In the genomic region with DNA sequence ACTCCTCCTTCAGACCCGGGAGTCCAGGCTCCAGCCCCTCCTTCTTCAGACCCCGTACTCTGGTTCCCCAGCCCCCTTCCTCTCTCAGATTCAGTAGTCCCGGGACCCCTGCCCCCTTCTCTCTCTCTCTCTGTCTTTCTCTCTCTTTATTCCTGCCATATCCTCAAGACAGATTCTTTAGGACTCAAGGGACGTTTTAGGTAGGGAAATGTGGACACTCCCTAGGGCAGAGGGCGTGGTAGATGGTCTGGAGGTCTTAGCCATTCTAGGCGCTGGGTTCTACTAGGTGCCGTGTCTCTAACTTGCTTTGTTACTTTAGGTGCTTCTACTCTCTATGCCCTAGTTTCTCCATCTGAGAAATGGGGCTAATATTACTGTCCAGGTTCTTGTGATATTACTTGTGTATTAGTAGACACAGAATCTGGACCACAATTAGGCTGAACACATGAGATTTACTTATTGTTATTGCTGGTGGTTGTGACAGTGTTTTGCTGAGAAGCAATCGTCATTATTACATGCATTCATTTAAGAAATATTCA, we compare ENCODE assay signal across 13 cellular contexts. TPM values are rescaled to one million over a fixed set of nuclear protein-coding genes. Genes with fewer than 3 reads are reported as not detected.
A peak's percentile ranks its signal among the peaks of the same experiment; 100 is the strongest.
DNase-seq lines count a peak whose midpoint lies in the region; ATAC-seq, FAIRE-seq and TF ChIP-seq lines count a peak whose summit lies in the region.
"Had no signal": no experiment of that assay in that cellular context is flagged by ENCODE, and none has a peak within 500 bp of the region (broad histone marks: within the 10 kb centered on the region; RNA-seq: fewer than 3 reads in every experiment).

No MANE protein-coding gene starts in this region.

- peak overlapping the region; percentile 32; the same call in 1 of the 2 replicates for H3K18ac ChIP-seq in H1 (ENCODE audit: extremely low read depth, low read length)

- H3K27ac ChIP-seq in OCI-LY1 (ENCODE audit: low read depth, low read length, poor library complexity, severe bottlenecking) (no peak overlapping the region), H1 (ENCODE audit: low read depth, low read length) (no peak overlapping the region), esophagus squamous epithelium (no peak overlapping the region)
- H3K27ac ChIP-seq: foreskin keratinocyte, pancreas had no signal

- H3K36me3 ChIP-seq in OCI-LY1 (ENCODE audit: insufficient read depth, low read length) (no peaks in the 10 kb centered on the region), H1 (ENCODE audit: control insufficient read depth in 2 of 4, insufficient read depth in 4 of 4, low read length in 3 of 4) (no peaks in the 10 kb centered on the region; a peak in 1 of 8 replicates), esophagus squamous epithelium (no peaks in the 10 kb centered on the region)
- H3K36me3 ChIP-seq: pancreas had no signal

- H3F3A ChIP-seq in OCI-LY1 (ENCODE audit: insufficient read depth, low read length) = no peaks in the 10 kb centered on the region

- H3K4me3 ChIP-seq in OCI-LY1 (ENCODE audit: low read depth, low read length, poor library complexity, severe bottlenecking) (peak overlapping the region; percentile 27), H1 (ENCODE audit: extremely low read depth in 1 of 4, insufficient read depth in 2 of 4, low read depth in 3 of 4, low read length in 4 of 4) (peak overlapping the region in 1 of 4 experiments; percentile 31; a peak in 1 of 8 replicates), esophagus squamous epithelium (no peak overlapping the region)
- H3K4me3 ChIP-seq: lung, pancreas had no signal

- H3K4ac ChIP-seq in H1 (replicated peaks; ENCODE audit: insufficient read length, low read depth, low read length) = peak overlapping the region; percentile 97

- TF ChIP-seq RAD21 in H1 (IDR thresholded peaks at IDR 0.05 in 1 of 2, conservative IDR thresholded peaks at IDR 0.05 in 1 of 2; ENCODE audit: low read depth in 2 of 2, low read length in 2 of 2) = no peak

- peak overlapping the region; percentile 14; the same call in 1 of the 2 replicates for H3K9ac ChIP-seq in OCI-LY1 (ENCODE audit: low read length)
- no peak overlapping the region for H3K9ac ChIP-seq in H1 (replicated peaks in 1 of 4; ENCODE audit: extremely low read depth in 1 of 4, low read depth in 3 of 4, low read length in 3 of 4)

- H3K9me3 ChIP-seq in OCI-LY1 (ENCODE audit: low read length) = no peaks in the 10 kb centered on the region
- no peaks in the 10 kb centered on the region for H3K9me3 ChIP-seq in H1 (ENCODE audit: insufficient read depth in 2 of 2, low read depth in 1 of 2, low read length in 1 of 2)
- no peaks in the 10 kb centered on the region for H3K9me3 ChIP-seq in esophagus squamous epithelium
- H3K9me3 ChIP-seq: pancreas had no signal

- no peaks in the 10 kb centered on the region for H3K27me3 Mint-ChIP-seq in activated CD8-positive, alpha-beta memory T cell treated with anti-CD3 and anti-CD28 coated beads, Interleukin-2, amount 10 ng/mL, durations not matched to agents 7 days and 5 days
- no peaks in the 10 kb centered on the region for H3K27me3 Mint-ChIP-seq in progenitor cell of endocrine pancreas

- TF ChIP-seq CTCF in OCI-LY1 (IDR thresholded peaks at IDR 0.05; ENCODE audit: low read length) = no peak
- TF ChIP-seq CTCF in H1 (IDR thresholded peaks at IDR 0.05; ENCODE audit: control extremely low read depth in 1 of 3, insufficient read depth in 1 of 3, low read depth in 1 of 3, low read length in 3 of 3) = no peak
- TF ChIP-seq CTCF in progenitor cell of endocrine pancreas (IDR thresholded peaks at IDR 0.05; ENCODE audit: unreplicated experiment) = no peak
- TF ChIP-seq CTCF in esophagus squamous epithelium (IDR thresholded peaks at IDR 0.05) = no peak

- H4K91ac ChIP-seq in H1 (replicated peaks; ENCODE audit: insufficient read length, low read length) = peak overlapping the region; percentile 14

- no peak overlapping the region for H3K4me3 Mint-ChIP-seq in activated CD8-positive, alpha-beta memory T cell treated with anti-CD3 and anti-CD28 coated beads, Interleukin-2, amount 10 ng/mL, durations not matched to agents 7 days and 5 days
- peak overlapping the region; percentile 62 for H3K4me3 Mint-ChIP-seq in progenitor cell of endocrine pancreas (ENCODE audit: low read depth)

- H2BK15ac ChIP-seq in H1 (ENCODE audit: low read length) = no peak overlapping the region

- TF ChIP-seq POLR2A in H1 (IDR thresholded peaks at IDR 0.05; ENCODE audit: control extremely low read depth in 1 of 2, low read depth in 2 of 2, low read length in 2 of 2) (no peak), esophagus squamous epithelium (IDR thresholded peaks at IDR 0.05) (no peak)

- no peak overlapping the region for H3K23ac ChIP-seq in H1 (ENCODE audit: insufficient read length)

- CTCF ChIA-PET in activated CD8-positive, alpha-beta memory T cell treated with anti-CD3 and anti-CD28 coated beads, Interleukin-2, amount 10 ng/mL, durations not matched to agents 7 days and 5 days (lab: Charles Lee) = interaction anchor here (0.7 to 2.1 kb wide), 3 partner anchors 10 to 19 kb away, joined by 3 to 5 read pairs (median 3); a partner anchor contains a TSS
- CTCF ChIA-PET in H1 (lab: Charles Lee; ENCODE audit: partially characterized antibody) = interaction anchor here (0.8 to 1.0 kb wide), 2 partner anchors 19 to 48 kb away, joined by 3 to 6 read pairs; no protein-coding TSS in a partner anchor

- intact Hi-C loops in esophagus squamous epithelium (cut with DNase I) = no loop called here

- H3K27me3 ChIP-seq in OCI-LY1 (ENCODE audit: insufficient read depth, low read length) = no peaks in the 10 kb centered on the region
- H3K27me3 ChIP-seq in H1 (replicated peaks in 1 of 4; ENCODE audit: control insufficient read depth in 3 of 4, extremely low read depth in 1 of 4, insufficient read depth in 3 of 4, low read length in 3 of 4) = no peaks in the 10 kb centered on the region
- H3K27me3 ChIP-seq in esophagus squamous epithelium = no peaks in the 10 kb centered on the region
- H3K27me3 ChIP-seq: foreskin keratinocyte, pancreas had no signal

- peak overlapping the region; percentile 93; the same call in 1 of the 2 replicates for H2BK20ac ChIP-seq in H1 (ENCODE audit: low read length)

- peak overlapping the region; percentile 86 for H2AFZ ChIP-seq in OCI-LY1 (ENCODE audit: low read length)
- H2AFZ ChIP-seq in H1 (ENCODE audit: low read length) = no peak overlapping the region

- no peak overlapping the region for H3K56ac ChIP-seq in H1 (replicated peaks; ENCODE audit: insufficient read length, low read depth, low read length)

- no peak overlapping the region; the same call in 1 of the 2 replicates for H4K8ac ChIP-seq in H1 (ENCODE audit: extremely low read depth, insufficient read depth, low read length)

- H4K20me1 ChIP-seq in OCI-LY1 (ENCODE audit: insufficient read depth, low read length) = no peaks in the 10 kb centered on the region
- H4K20me1 ChIP-seq in H1 (replicated peaks in 1 of 2; ENCODE audit: control insufficient read depth in 1 of 2, insufficient read depth in 2 of 2, low read length in 2 of 2) = no peaks in the 10 kb centered on the region

- H3K4me1 ChIP-seq in OCI-LY1 (ENCODE audit: insufficient read depth, low read length, severe bottlenecking) (peaks cover 42% of the 10 kb centered on the region), H1 (replicated peaks in 1 of 4; ENCODE audit: control insufficient read depth in 3 of 4, insufficient read depth in 4 of 4, low read length in 3 of 4) (peaks cover 0 to 7% (median under 1%) of the 10 kb centered on the region in 4 experiments; a peak in 4 of 7 replicates), esophagus squamous epithelium (peaks cover 5 to 36% (median 11%) of the 10 kb centered on the region in 3 donors)
- H3K4me1 ChIP-seq: foreskin keratinocyte, pancreas had no signal

- H3K9me3 Mint-ChIP-seq in activated CD8-positive, alpha-beta memory T cell treated with anti-CD3 and anti-CD28 coated beads, Interleukin-2, amount 10 ng/mL, durations not matched to agents 7 days and 5 days (ENCODE audit: low read depth) = no peaks in the 10 kb centered on the region
- H3K9me3 Mint-ChIP-seq in progenitor cell of endocrine pancreas (ENCODE audit: low read depth) = no peaks in the 10 kb centered on the region

- H4K5ac ChIP-seq in H1 (ENCODE audit: insufficient read length, low read depth, low read length) = no peak overlapping the region

- H3K4me1 Mint-ChIP-seq in activated CD8-positive, alpha-beta memory T cell treated with anti-CD3 and anti-CD28 coated beads, Interleukin-2, amount 10 ng/mL, durations not matched to agents 7 days and 5 days = peaks cover 41% of the 10 kb centered on the region
- H3K4me1 Mint-ChIP-seq in progenitor cell of endocrine pancreas (ENCODE audit: low read depth) = peaks cover 14% of the 10 kb centered on the region

- peak overlapping the region; percentile 65; the same call in 1 of the 2 replicates for H2AK5ac ChIP-seq in H1 (ENCODE audit: low read depth, low read length)

- no peak for TF ChIP-seq EP300 in H1 (IDR thresholded peaks at IDR 0.05; ENCODE audit: borderline replicate concordance in 1 of 2, low read depth in 2 of 2, low read length in 2 of 2)

- H3K14ac ChIP-seq in H1 (ENCODE audit: insufficient read length) = no peak overlapping the region

- no peak for DNase-seq in activated CD8-positive, alpha-beta memory T cell treated with anti-CD3 and anti-CD28 coated beads, Interleukin-2, amount 10 ng/mL, durations not matched to agents 7 days and 5 days
- DNase-seq in activated CD8-positive, alpha-beta memory T cell treated with anti-CD3 and anti-CD28 coated beads for 24 hours = no peak
- DNase-seq in H1 (ENCODE audit: low read depth in 1 of 2, low spot score in 2 of 2) (no peak), progenitor cell of endocrine pancreas (ENCODE audit: low spot score, unreplicated experiment) (no peak), esophagus squamous epithelium (lab: John Stamatoyannopoulos, UW) (no peak), HT-29 (ENCODE audit: low spot score) (no peak)
- no peak for DNase-seq in stimulated activated CD4-positive, alpha-beta T cell treated with anti-CD3 and anti-CD28 coated beads, Interleukin-15, amount 100 ng/mL, for 24 hours
- DNase-seq: foreskin keratinocyte, NCI-H1105, NCI-H2227 treated with DMSO at 0.1 percent for 48 hours had no signal

- H3K79me1 ChIP-seq in H1 (ENCODE audit: low read depth, low read length) = no peaks in the 10 kb centered on the region

- peak overlapping the region; percentile 12; the same call in 1 of the 2 replicates for H2BK12ac ChIP-seq in H1 (ENCODE audit: low read depth, low read length)

- peak overlapping the region; percentile 58 for H3K27ac Mint-ChIP-seq in activated CD8-positive, alpha-beta memory T cell treated with anti-CD3 and anti-CD28 coated beads, Interleukin-2, amount 10 ng/mL, durations not matched to agents 7 days and 5 days
- peak overlapping the region; percentile 13 for H3K27ac Mint-ChIP-seq in progenitor cell of endocrine pancreas

- POLR2A ChIA-PET in H1 (lab: Charles Lee; ENCODE audit: partially characterized antibody) = interaction anchor here (0.7 to 1.2 kb wide), 14 partner anchors 10 to 82 kb away, joined by 3 to 6 read pairs (median 3); a partner anchor contains a TSS

- WGBS in H1 (ENCODE audit: extremely low coverage in 1 of 2, insufficient coverage in 1 of 2, insufficient read length in 1 of 2, insufficient replicate concordance in 2 of 2, low coverage in 1 of 2, low lambda C conversion rate in 2 of 2, missing lambda C conversion rate in 1 of 2), 2 experiments = 75% methylated on average over 8 of the region's 8 CpGs; no CpG with 5 or more reads in 1 of the 2 experiments
- WGBS in esophagus squamous epithelium, 2 donors = 62 to 68% methylated on average over 8 of the region's 8 CpGs

- H3K9me2 ChIP-seq in OCI-LY1 (ENCODE audit: low read depth, low read length) = no peaks in the 10 kb centered on the region

- no peak overlapping the region; the same call in 1 of the 2 replicates for H2BK5ac ChIP-seq in H1 (ENCODE audit: low read depth, low read length)

- H3K79me2 ChIP-seq in OCI-LY1 (ENCODE audit: insufficient read depth, low read length) = no peaks in the 10 kb centered on the region
- peaks cover 0 to 5% of the 10 kb centered on the region in 2 experiments; a peak in 2 of 4 replicates for H3K79me2 ChIP-seq in H1 (ENCODE audit: control insufficient read depth in 1 of 2, insufficient read depth in 2 of 2, low read length in 2 of 2)

- peaks cover 2% of the 10 kb centered on the region for H3K36me3 Mint-ChIP-seq in activated CD8-positive, alpha-beta memory T cell treated with anti-CD3 and anti-CD28 coated beads, Interleukin-2, amount 10 ng/mL, durations not matched to agents 7 days and 5 days
- no peaks in the 10 kb centered on the region for H3K36me3 Mint-ChIP-seq in progenitor cell of endocrine pancreas (ENCODE audit: insufficient read depth)

- H3K4me2 ChIP-seq in OCI-LY1 (ENCODE audit: low read length) = peak overlapping the region; percentile 23; the same call in 1 of the 2 replicates
- peak overlapping the region in 1 of 2 experiments; percentile 47; a peak in 1 of 4 replicates for H3K4me2 ChIP-seq in H1 (ENCODE audit: insufficient read depth in 1 of 2, low read depth in 2 of 2, low read length in 2 of 2)

- no peak for ATAC-seq in activated CD8-positive, alpha-beta memory T cell treated with anti-CD3 and anti-CD28 coated beads, Interleukin-2, amount 10 ng/mL, durations not matched to agents 7 days and 5 days
- ATAC-seq: foreskin keratinocyte, pancreas had no signal

- peaks cover 9% of the 10 kb centered on the region for H3K23me2 ChIP-seq in H1 (ENCODE audit: low read depth, low read length)

- no peak for FAIRE-seq in H1 (lab: Jason Lieb, UNC)
- FAIRE-seq: pancreas had no signal

- peak overlapping the region; percentile 7 for H2BK120ac ChIP-seq in H1 (replicated peaks; ENCODE audit: low read depth, low read length)

RNA-seq across cellular contexts. Expression of a gene that starts 0.8 kb away (rescaled TPM):
- total RNA-seq in activated CD8-positive, alpha-beta memory T cell treated with anti-CD3 and anti-CD28 coated beads, Interleukin-2, amount 10 ng/mL, durations not matched to agents 7 days and 5 days = not detected
- 1.7 and 2.4 TPM in 2 replicates for total RNA-seq in H1 (2021; fragmentation: NEBNext Ultra II Directional; extraction: Animal tissue kit (Norgen Biotek cat#: 25700))
- 2.1 and 2.3 TPM in 2 replicates for polyA plus RNA-seq in H1 (2011; rRNA removed)
- polyA plus RNA-seq in H1 (2011; cell fraction: cytosol; rRNA removed) = 2.2 TPM
- 1.4 TPM for polyA plus RNA-seq in H1 (2011; cell fraction: nucleus; rRNA removed)
- 3.3 to 4.6 TPM (median 3.9 TPM) in 4 replicates for polyA plus RNA-seq in H1 (2012, experiment 1 of 2)
- polyA plus RNA-seq in H1 (2012, experiment 2 of 2) = 4.1 TPM
- 4.3 TPM for polyA plus RNA-seq in H1 (2013, experiment 1 of 2)
- polyA plus RNA-seq in H1 (2013, experiment 2 of 2) = 4.6 TPM
- 0.50 and 0.73 TPM in 2 replicates for polyA minus RNA-seq in H1 (2011; rRNA and poly(A)+ RNA removed)
- 2.9 TPM for polyA minus RNA-seq in H1 (2011; cell fraction: cytosol; rRNA and poly(A)+ RNA removed)
- polyA minus RNA-seq in H1 (2011; cell fraction: nucleus; rRNA and poly(A)+ RNA removed) = 1.7 TPM
- 0.53 and 0.98 TPM in 2 replicates for total RNA-seq in progenitor cell of endocrine pancreas
- total RNA-seq in esophagus squamous epithelium = not detected
- total RNA-seq in HT-29 (2014; rRNA removed; shearing (Covaris generic)) = not detected in 2 replicates
- total RNA-seq: foreskin keratinocyte, pancreas had no signal
- polyA plus RNA-seq: foreskin keratinocyte, pancreas had no signal

RNA-seq across cellular contexts. Expression of a gene that starts 3.4 kb away (rescaled TPM):
- total RNA-seq in activated CD8-positive, alpha-beta memory T cell treated with anti-CD3 and anti-CD28 coated beads, Interleukin-2, amount 10 ng/mL, durations not matched to agents 7 days and 5 days = under 1 TPM in 1 of 2 experiments, not detected in 1; 0.23 TPM
- not detected in 2 replicates for total RNA-seq in H1 (2021; fragmentation: NEBNext Ultra II Directional; extraction: Animal tissue kit (Norgen Biotek cat#: 25700))
- polyA plus RNA-seq in H1 (2011; rRNA removed) = 0.13 TPM in 1 of 2 replicates, not detected in the other
- 0.17 TPM for polyA plus RNA-seq in H1 (2011; cell fraction: cytosol; rRNA removed)
- not detected for polyA plus RNA-seq in H1 (2011; cell fraction: nucleus; rRNA removed)
- polyA plus RNA-seq in H1 (2012, experiment 1 of 2) = 0.28 TPM in 1 of 4 replicates, not detected in the others
- not detected for polyA plus RNA-seq in H1 (2012, experiment 2 of 2)
- not detected for polyA plus RNA-seq in H1 (2013, experiment 1 of 2)
- not detected for polyA plus RNA-seq in H1 (2013, experiment 2 of 2)
- polyA minus RNA-seq in H1 (2011; rRNA and poly(A)+ RNA removed) = not detected in 2 replicates
- polyA minus RNA-seq in H1 (2011; cell fraction: cytosol; rRNA and poly(A)+ RNA removed) = not detected
- polyA minus RNA-seq in H1 (2011; cell fraction: nucleus; rRNA and poly(A)+ RNA removed) = not detected
- total RNA-seq in progenitor cell of endocrine pancreas (not detected in 2 replicates), esophagus squamous epithelium (not detected)
- total RNA-seq in HT-29 (2014; rRNA removed; shearing (Covaris generic)) = not detected in 2 replicates
- total RNA-seq: foreskin keratinocyte, lung, pancreas had no signal
- polyA plus RNA-seq: foreskin keratinocyte, lung, pancreas had no signal

RNA-seq across cellular contexts. Expression of a gene that starts 18.7 kb away (rescaled TPM):
- total RNA-seq in activated CD8-positive, alpha-beta memory T cell treated with anti-CD3 and anti-CD28 coated beads, Interleukin-2, amount 10 ng/mL, durations not matched to agents 7 days and 5 days = 1,000 to 10,000 TPM in 1 of 2 experiments, 100 to 1,000 TPM in 1; 852 to 1,014 TPM
- total RNA-seq in H1 (2021; fragmentation: NEBNext Ultra II Directional; extraction: Animal tissue kit (Norgen Biotek cat#: 25700)) = not detected in 2 replicates
- polyA plus RNA-seq in H1 (2011; rRNA removed) = not detected in 2 replicates
- polyA plus RNA-seq in H1 (2011; cell fraction: cytosol; rRNA removed) = not detected
- not detected for polyA plus RNA-seq in H1 (2011; cell fraction: nucleus; rRNA removed)
- polyA plus RNA-seq in H1 (2012, experiment 1 of 2) = not detected in 4 replicates
- not detected for polyA plus RNA-seq in H1 (2012, experiment 2 of 2)
- polyA plus RNA-seq in H1 (2013, experiment 1 of 2) = not detected
- polyA plus RNA-seq in H1 (2013, experiment 2 of 2) = not detected
- not detected in 2 replicates for polyA minus RNA-seq in H1 (2011; rRNA and poly(A)+ RNA removed)
- not detected for polyA minus RNA-seq in H1 (2011; cell fraction: cytosol; rRNA and poly(A)+ RNA removed)
- polyA minus RNA-seq in H1 (2011; cell fraction: nucleus; rRNA and poly(A)+ RNA removed) = not detected
- total RNA-seq in progenitor cell of endocrine pancreas = not detected in 2 replicates
- total RNA-seq in esophagus squamous epithelium = 1 to 10 TPM in 2 of 4 donors, under 1 TPM in 1, not detected in 1; 0.50 to 2.5 (median 2.2) TPM
- total RNA-seq in HT-29 (2014; rRNA removed; shearing (Covaris generic)) = not detected in 2 replicates
- total RNA-seq: foreskin keratinocyte had no signal
- polyA plus RNA-seq: foreskin keratinocyte had no signal

RNA-seq across cellular contexts. Expression of a gene that starts 22.3 kb away (rescaled TPM):
- 10 to 100 TPM; 19.1 to 27.8 TPM for total RNA-seq in activated CD8-positive, alpha-beta memory T cell treated with anti-CD3 and anti-CD28 coated beads, Interleukin-2, amount 10 ng/mL, durations not matched to agents 7 days and 5 days
- total RNA-seq in H1 (2021; fragmentation: NEBNext Ultra II Directional; extraction: Animal tissue kit (Norgen Biotek cat#: 25700)) = 0.56 and 1.0 TPM in 2 replicates
- 0.21 TPM in 1 of 2 replicates, not detected in the other for polyA plus RNA-seq in H1 (2011; rRNA removed)
- polyA plus RNA-seq in H1 (2011; cell fraction: cytosol; rRNA removed) = 0.26 TPM
- polyA plus RNA-seq in H1 (2011; cell fraction: nucleus; rRNA removed) = 1.2 TPM
- 1.4 to 2.7 TPM (median 1.7 TPM) in 4 replicates for polyA plus RNA-seq in H1 (2012, experiment 1 of 2)
- polyA plus RNA-seq in H1 (2012, experiment 2 of 2) = not detected
- 6.6 TPM for polyA plus RNA-seq in H1 (2013, experiment 1 of 2)
- 4.6 TPM for polyA plus RNA-seq in H1 (2013, experiment 2 of 2)
- polyA minus RNA-seq in H1 (2011; rRNA and poly(A)+ RNA removed) = not detected in 2 replicates
- polyA minus RNA-seq in H1 (2011; cell fraction: cytosol; rRNA and poly(A)+ RNA removed) = not detected
- polyA minus RNA-seq in H1 (2011; cell fraction: nucleus; rRNA and poly(A)+ RNA removed) = not detected
- total RNA-seq in progenitor cell of endocrine pancreas (0.73 and 1.4 TPM in 2 replicates), esophagus squamous epithelium (not detected)
- 0.81 and 1.8 TPM in 2 replicates for total RNA-seq in HT-29 (2014; rRNA removed; shearing (Covaris generic))

RNA-seq across cellular contexts. Expression of a gene that starts 25.0 kb away (rescaled TPM):
- 100 to 1,000 TPM; 121 to 123 TPM for total RNA-seq in activated CD8-positive, alpha-beta memory T cell treated with anti-CD3 and anti-CD28 coated beads, Interleukin-2, amount 10 ng/mL, durations not matched to agents 7 days and 5 days
- 40.0 and 42.1 TPM in 2 replicates for total RNA-seq in H1 (2021; fragmentation: NEBNext Ultra II Directional; extraction: Animal tissue kit (Norgen Biotek cat#: 25700))
- polyA plus RNA-seq in H1 (2011; rRNA removed) = 66.5 and 94.6 TPM in 2 replicates
- polyA plus RNA-seq in H1 (2011; cell fraction: cytosol; rRNA removed) = 113 TPM
- polyA plus RNA-seq in H1 (2011; cell fraction: nucleus; rRNA removed) = 49.0 TPM
- 63.7 to 87.7 TPM (median 74.1 TPM) in 4 replicates for polyA plus RNA-seq in H1 (2012, experiment 1 of 2)
- 53.0 TPM for polyA plus RNA-seq in H1 (2012, experiment 2 of 2)
- 27.6 TPM for polyA plus RNA-seq in H1 (2013, experiment 1 of 2)
- 27.6 TPM for polyA plus RNA-seq in H1 (2013, experiment 2 of 2)
- 14.8 and 19.6 TPM in 2 replicates for polyA minus RNA-seq in H1 (2011; rRNA and poly(A)+ RNA removed)
- polyA minus RNA-seq in H1 (2011; cell fraction: cytosol; rRNA and poly(A)+ RNA removed) = 23.3 TPM
- 11.1 TPM for polyA minus RNA-seq in H1 (2011; cell fraction: nucleus; rRNA and poly(A)+ RNA removed)
- total RNA-seq in progenitor cell of endocrine pancreas (63.2 and 69.5 TPM in 2 replicates), esophagus squamous epithelium (100 to 1,000 TPM; 104 to 215 (median 157) TPM)
- 375 and 384 TPM in 2 replicates for total RNA-seq in HT-29 (2014; rRNA removed; shearing (Covaris generic))

Comparison
In these comparisons a context has a peak if more than half of its experiments do, and no peak if none do; other contexts are left out.
1. RNA of a gene that starts 18.7 kb away (total RNA-seq): 852 to 1,014 TPM in activated CD8-positive, alpha-beta memory T cell treated with anti-CD3 and anti-CD28 coated beads, Interleukin-2, amount 10 ng/mL, durations not matched to agents 7 days and 5 days; 0.50 to 2.5 TPM in esophagus squamous epithelium, not detected in H1, not detected in progenitor cell of endocrine pancreas and not detected in HT-29; every median in the first group is over 100 times any median in the second.